ENCODE assay signal across 27 cellular contexts in genomic region chr2:126722081-126722480, GRCh38.
"Had no signal": no experiment of that assay in that cellular context is flagged by ENCODE, and none has a peak within 500 bp of the region (broad histone marks: within the 10 kb centered on the region; RNA-seq: fewer than 3 reads in every experiment).

No MANE protein-coding gene starts in this region.

- FAIRE-seq: frontal cortex, keratinocyte, pancreas had no signal

- H3K4me3 ChIP-seq: colonic mucosa, esophagus squamous epithelium, mucosa of descending colon, pancreas, right lobe of liver, smooth muscle cell, stomach, thyroid gland had no signal

- H3K27ac Mint-ChIP-seq: dendritic cell treated with granulocyte-macrophage colony-stimulating factor and Interleukin-4, amounts not matched to agents 40 ng/mL and 50 ng/mL, for 4 days; mesothelial cell of epicardium; naive B cell; natural killer cell treated with Interleukin-12 subunit alpha and Interleukin-12 subunit beta and Interleukin-15 and Interleukin-18, amount 100 ng/mL, for 72 hours had no signal

- H3K27ac ChIP-seq: colonic mucosa, esophagus squamous epithelium, pancreas, right lobe of liver, stomach, thyroid gland had no signal

- H3K4me3 Mint-ChIP-seq: central memory CD8-positive, alpha-beta T cell; dendritic cell treated with granulocyte-macrophage colony-stimulating factor and Interleukin-4, amounts not matched to agents 40 ng/mL and 50 ng/mL, for 4 days; mesothelial cell of epicardium; naive B cell; natural killer cell treated with Interleukin-12 subunit alpha and Interleukin-12 subunit beta and Interleukin-15 and Interleukin-18, amount 100 ng/mL, for 72 hours had no signal

- H3K4me1 ChIP-seq: colonic mucosa, esophagus squamous epithelium, pancreas, right lobe of liver, stomach, thyroid gland had no signal

- ATAC-seq: mucosa of descending colon; natural killer cell treated with Interleukin-12 subunit alpha and Interleukin-12 subunit beta and Interleukin-15 and Interleukin-18, amount 100 ng/mL, for 72 hours; pancreas; right lobe of liver had no signal

- DNase-seq: colonic mucosa; effector CD8-positive, alpha-beta T cell; erythroblast; esophagus squamous epithelium; hypothalamus; mesenchymal stem cell; mucosa of descending colon; naive B cell; occipital lobe; pancreas; retina; right lobe of liver; stimulated activated CD4-positive, alpha-beta T cell treated with anti-CD3 and anti-CD28 coated beads, Interleukin-12 subunit alpha, Interleukin-12 subunit beta, amount 100 ng/mL, for 4 hours; stimulated activated CD4-positive, alpha-beta T cell treated with anti-CD3 and anti-CD28 coated beads, Interleukin-1b, Interleukin-23, amount 100 ng/mL, for 48 hours; stimulated activated CD4-positive, alpha-beta T cell treated with anti-CD3 and anti-CD28 coated beads, Interleukin-4, amount 100 ng/mL, for 1 hour; stimulated activated CD8-positive, alpha-beta memory T cell treated with anti-CD3 and anti-CD28 coated beads, Interleukin-4, amount 100 ng/mL, for 48 hours; stimulated activated naive CD4-positive, alpha-beta T cell; stomach; thyroid gland; trophoblast cell had no signal

- H3K9me3 ChIP-seq: colonic mucosa, esophagus squamous epithelium, mucosa of descending colon, pancreas, right lobe of liver, thyroid gland had no signal

- H3K4me1 Mint-ChIP-seq: central memory CD8-positive, alpha-beta T cell; mesothelial cell of epicardium had no signal

- H3K36me3 ChIP-seq: colonic mucosa, esophagus squamous epithelium, pancreas, right lobe of liver, stomach, thyroid gland had no signal

- H3K27me3 ChIP-seq: colonic mucosa, esophagus squamous epithelium, pancreas, right lobe of liver, stomach, thyroid gland had no signal
